8 cellular contexts compared by ENCODE assay signal in the genomic region with DNA sequence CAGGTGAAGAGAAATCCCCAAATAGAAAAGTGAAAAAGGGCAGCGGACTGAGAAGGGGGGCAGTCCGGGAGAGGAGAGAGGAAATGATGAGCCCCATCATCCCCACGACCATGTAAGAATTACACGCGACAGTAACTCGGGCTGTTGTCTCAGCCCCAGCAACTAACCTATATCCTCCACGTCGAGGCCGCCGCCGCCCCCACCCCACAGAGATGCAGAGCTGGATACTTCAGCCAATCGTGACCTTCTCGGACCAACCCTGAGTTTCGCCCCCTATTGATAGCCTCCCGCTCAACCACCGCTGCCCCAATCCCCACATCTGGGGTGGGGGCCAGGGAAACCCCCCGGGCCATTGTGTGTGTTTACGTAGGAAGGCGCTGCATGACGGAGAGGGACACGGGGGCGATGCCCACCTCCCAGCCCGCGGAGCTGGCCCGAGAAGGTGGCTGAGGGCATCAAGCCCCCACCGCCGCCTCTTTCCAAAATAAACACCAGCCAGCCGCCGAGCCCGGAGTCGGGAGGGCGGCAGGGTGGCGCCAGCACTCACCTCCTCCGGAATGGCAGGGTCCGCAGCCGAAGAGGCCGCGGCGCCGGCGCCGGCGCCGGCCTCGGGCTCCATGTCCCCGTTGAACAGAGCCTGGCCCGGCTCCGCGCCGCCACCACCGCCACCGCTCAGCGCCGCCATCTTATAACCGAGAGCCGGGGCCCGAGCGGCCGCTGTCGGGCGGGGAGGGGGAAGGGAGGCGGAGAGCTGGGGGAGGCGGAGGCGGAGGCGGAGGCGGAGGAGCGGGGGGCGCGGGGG. TPM values are rescaled to one million over a fixed set of nuclear protein-coding genes. Genes with fewer than 3 reads are reported as not detected.
DNase-seq lines count a peak whose midpoint lies in the region; ATAC-seq and TF ChIP-seq lines count a peak whose summit lies in the region.

No MANE protein-coding gene starts in this region.

- H2AFZ ChIP-seq in KMS-11 (ENCODE audit: low read depth) = peak overlapping the region; percentile 91

- H3K27me3 ChIP-seq in KMS-11 (ENCODE audit: insufficient read depth, low read depth) = no peaks in the 10 kb centered on the region
- H3K27me3 ChIP-seq in gastroesophageal sphincter = no peaks in the 10 kb centered on the region

- no peaks in the 10 kb centered on the region for H3K36me3 ChIP-seq in KMS-11 (ENCODE audit: insufficient read depth)
- no peaks in the 10 kb centered on the region for H3K36me3 ChIP-seq in gastroesophageal sphincter

- H3K9ac ChIP-seq in KMS-11 = peak overlapping the region; percentile 97

- no peaks in the 10 kb centered on the region for H3K9me3 ChIP-seq in gastroesophageal sphincter

- peak; percentile 65 for TF ChIP-seq CTCF in KMS-11 (conservative IDR thresholded peaks at IDR 0.05; ENCODE audit: low read depth, low read length)
- TF ChIP-seq CTCF in gastroesophageal sphincter (IDR thresholded peaks at IDR 0.05) = peak in 3 of 4 experiments; percentile 20 to 79 (median 52)

- ATAC-seq in GM21723 (IDR thresholded peaks at IDR 0.05; ENCODE audit: unreplicated experiment) (peak; percentile 87), gastroesophageal sphincter (peak; percentile 85)

- H3K4me3 ChIP-seq in KMS-11 (IDR thresholded peaks at IDR 0.05; ENCODE audit: insufficient read depth, low read depth, low read length) = peak overlapping the region; percentile 52
- peak overlapping the region; percentile 96 to 99 for H3K4me3 ChIP-seq in gastroesophageal sphincter

- DNase-seq in EL = peak; percentile 63
- DNase-seq in SHP77 (lab: John Stamatoyannopoulos, UW) = peak; percentile 47 to 76
- DNase-seq in activated gamma-delta T cell treated with anti-CD3 and anti-CD28 coated beads, Interleukin-2, amount 50 U/mL, for 16 hours (ENCODE audit: low read depth) = peak; percentile 61
- DNase-seq in occipital lobe (lab: John Stamatoyannopoulos, UW) = peak; percentile 74

- TF ChIP-seq EP300 in gastroesophageal sphincter (IDR thresholded peaks at IDR 0.05) = no peak

- H3K27ac ChIP-seq in KMS-11 (peak overlapping the region; percentile 93), gastroesophageal sphincter (peak overlapping the region; percentile 98 to 100 (median 100)), temporal lobe (ENCODE audit: low read depth, low read length) (peak overlapping the region; percentile 91)

- WGBS in gastroesophageal sphincter (ENCODE audit: low coverage in 1 of 2), 2 donors = 0% methylated on average over 7 to 8 of the region's 69 CpGs

- H3K4me1 ChIP-seq in KMS-11 (ENCODE audit: low read depth, poor library complexity, severe bottlenecking) (peaks cover 40% of the 10 kb centered on the region), gastroesophageal sphincter (peaks cover 3 to 48% (median 13%) of the 10 kb centered on the region in 3 donors)

- H3K79me2 ChIP-seq in KMS-11 (ENCODE audit: insufficient read depth, low read depth) = peaks cover 52% of the 10 kb centered on the region

- peak overlapping the region; percentile 77 for H3K4me2 ChIP-seq in KMS-11

- TF ChIP-seq POLR2A in gastroesophageal sphincter (IDR thresholded peaks at IDR 0.05) = peak in 1 of 2 donors; percentile 26

- 0 out of 2 replicates have a peak, but pooled peaks cover 11% of the 10 kb centered on the region for H4K20me1 ChIP-seq in KMS-11 (ENCODE audit: insufficient read depth)

RNA-seq across cellular contexts. Expression of a gene that starts 0.5 kb away (rescaled TPM):
- total RNA-seq in gastroesophageal sphincter = 10 to 100 TPM; 33.1 to 56.0 (median 44.8) TPM
- total RNA-seq in occipital lobe = 100 TPM
- total RNA-seq in temporal lobe = 72.5 TPM

Comparison
In these comparisons a context has a peak if more than half of its experiments do, and no peak if none do; other contexts are left out.
1. Peak in every context shown above with its lines: DNase-seq, ATAC-seq, H3K4me3 ChIP-seq and H3K27ac ChIP-seq.